In genomic region chr3:184717608-184717995, GRCh38 we compare ENCODE assay signal across 16 cellular contexts. TPM values are rescaled to one million over a fixed set of nuclear protein-coding genes. Genes with fewer than 3 reads are reported as not detected.
A peak's percentile ranks its signal among the peaks of the same experiment; 100 is the strongest.
DNase-seq lines count a peak whose midpoint lies in the region; ATAC-seq and TF ChIP-seq lines count a peak whose summit lies in the region.
"Had no signal": no experiment of that assay in that cellular context is flagged by ENCODE, and none has a peak within 500 bp of the region (broad histone marks: within the 10 kb centered on the region; RNA-seq: fewer than 3 reads in every experiment).

No MANE protein-coding gene starts in this region.

- H3K4me1 ChIP-seq in BLaER1 treated with 17β-estradiol and CSF1 and Interleukin-3, amounts not matched to agents 10 nM and 100 nM, result peaks cover 20 to 36% (median 28%) of the 10 kb centered on the region in 10 experiments
- peaks cover 15% of the 10 kb centered on the region for H3K4me1 ChIP-seq in Loucy (ENCODE audit: insufficient read depth, low read length, poor library complexity, severe bottlenecking)
- H3K4me1 ChIP-seq in ectodermal cell (ENCODE audit: control insufficient read depth, insufficient read depth, low read length), result peaks cover 34% of the 10 kb centered on the region
- H3K4me1 ChIP-seq in neuronal stem cell (ENCODE audit: control insufficient read depth in 2 of 2, insufficient read depth in 1 of 2, low read depth in 1 of 2, low read length in 2 of 2), result peaks cover 22 to 26% of the 10 kb centered on the region in 2 donors
- H3K4me1 ChIP-seq: body of pancreas had no signal

- no peak overlapping the region for H3K27ac Mint-ChIP-seq in activated naive CD8-positive, alpha-beta T cell treated with anti-CD3 and anti-CD28 coated beads for 36 hours
- H3K27ac Mint-ChIP-seq: T-cell had no signal

- DNase-seq in neuronal stem cell (ENCODE audit: low spot score), result no peak
- no peak for DNase-seq in left colon
- DNase-seq in activated naive CD8-positive, alpha-beta T cell treated with anti-CD3 and anti-CD28 coated beads for 36 hours, result no peak
- no peak for DNase-seq in GM19240 (ENCODE audit: insufficient read length, low spot score)
- DNase-seq: activated naive CD4-positive, alpha-beta T cell treated with Interleukin-2 at 50 U/mL for 16 hours; body of pancreas; effector memory CD4-positive, alpha-beta T cell; lower lobe of right lung; occipital lobe; stimulated activated naive CD4-positive, alpha-beta T cell treated with Interleukin-2 at 50 U/mL for 16 hours; T-cell had no signal

- no peaks in the 10 kb centered on the region for H3K36me3 Mint-ChIP-seq in activated naive CD8-positive, alpha-beta T cell treated with anti-CD3 and anti-CD28 coated beads for 36 hours
- H3K36me3 Mint-ChIP-seq: T-cell had no signal

- intact Hi-C loops in left colon (cut with DNase I, micrococcal nuclease), result no loop called here

- no peak overlapping the region for H2BK5ac ChIP-seq in neuronal stem cell (ENCODE audit: low read length)

- peaks cover 2% of the 10 kb centered on the region for H3K4me1 Mint-ChIP-seq in activated naive CD8-positive, alpha-beta T cell treated with anti-CD3 and anti-CD28 coated beads for 36 hours

- H3K27me3 Mint-ChIP-seq in activated naive CD8-positive, alpha-beta T cell treated with anti-CD3 and anti-CD28 coated beads for 36 hours, result peaks cover 4% of the 10 kb centered on the region
- H3K27me3 Mint-ChIP-seq: T-cell had no signal

- peak overlapping the region; percentile 0 for H2BK15ac ChIP-seq in neuronal stem cell (ENCODE audit: low read length)

- no peak overlapping the region for H2BK120ac ChIP-seq in neuronal stem cell (ENCODE audit: low read depth, low read length)

- peak overlapping the region; percentile 47 to 83 (median 66); a peak in 18 of 22 replicates for H3K4me2 ChIP-seq in BLaER1 treated with 17β-estradiol and CSF1 and Interleukin-3, amounts not matched to agents 10 nM and 100 nM
- H3K4me2 ChIP-seq in Loucy (ENCODE audit: low read depth, low read length, poor library complexity, severe bottlenecking) (peak overlapping the region; percentile 1), neuronal stem cell (ENCODE audit: insufficient read depth, low read length, poor library complexity, severe bottlenecking) (peak overlapping the region; percentile 47)

- 0 out of 22 replicates have a peak, but pooled peaks cover 0 to 6% (median 0%) of the 10 kb centered on the region in 11 experiments for H3K27me3 ChIP-seq in BLaER1 treated with 17β-estradiol and CSF1 and Interleukin-3, amounts not matched to agents 10 nM and 100 nM
- H3K27me3 ChIP-seq in Loucy (ENCODE audit: insufficient read depth, low read length, poor library complexity, severe bottlenecking) (no peaks in the 10 kb centered on the region), ectodermal cell (ENCODE audit: control insufficient read depth, insufficient read depth, low read length, poor library complexity, severe bottlenecking) (no peaks in the 10 kb centered on the region), neuronal stem cell (ENCODE audit: control insufficient read depth in 3 of 3, insufficient read depth in 3 of 3, low read depth in 1 of 3, low read length in 3 of 3) (no peaks in the 10 kb centered on the region)
- H3K27me3 ChIP-seq: body of pancreas had no signal

- peak overlapping the region; percentile 0 for H3K18ac ChIP-seq in neuronal stem cell (ENCODE audit: low read length)

- WGBS in ectodermal cell, 2 experiments, result 76 to 83% methylated on average over 3 to 4 of the region's 4 CpGs
- no CpG with 5 or more reads among the region's 4 CpGs for WGBS in neuronal stem cell (ENCODE audit: extremely low coverage in 2 of 2, insufficient read length in 2 of 2, insufficient replicate concordance in 1 of 2), 2 donors

- no peak overlapping the region for H4K8ac ChIP-seq in neuronal stem cell (ENCODE audit: low read depth, low read length)

- no peak overlapping the region for H3K23ac ChIP-seq in neuronal stem cell (ENCODE audit: low read depth, low read length, poor library complexity)

- H4K20me1 ChIP-seq in BLaER1 treated with 17β-estradiol and CSF1 and Interleukin-3, amounts not matched to agents 10 nM and 100 nM, result no peaks in the 10 kb centered on the region
- H4K20me1 ChIP-seq in Loucy (ENCODE audit: insufficient read depth, low read length, poor library complexity, severe bottlenecking), result no peaks in the 10 kb centered on the region

- H2BK12ac ChIP-seq in neuronal stem cell (ENCODE audit: low read length), result no peak overlapping the region

- no peaks in the 10 kb centered on the region for H3K79me2 ChIP-seq in Loucy (ENCODE audit: insufficient read depth, low read length)

- H2AK5ac ChIP-seq in neuronal stem cell (ENCODE audit: low read depth, low read length), result no peak overlapping the region

- no peak overlapping the region for H3K4me3 Mint-ChIP-seq in activated naive CD8-positive, alpha-beta T cell treated with anti-CD3 and anti-CD28 coated beads for 36 hours
- H3K4me3 Mint-ChIP-seq: T-cell had no signal

- no peaks in the 10 kb centered on the region for H3K36me3 ChIP-seq in BLaER1 treated with 17β-estradiol and CSF1 and Interleukin-3, amounts not matched to agents 10 nM and 100 nM
- no peaks in the 10 kb centered on the region for H3K36me3 ChIP-seq in Loucy (ENCODE audit: insufficient read depth, low read length)
- H3K36me3 ChIP-seq in ectodermal cell (ENCODE audit: control insufficient read depth, insufficient read depth, low read length), result no peaks in the 10 kb centered on the region
- H3K36me3 ChIP-seq in neuronal stem cell (replicated peaks in 1 of 2; ENCODE audit: control insufficient read depth in 2 of 2, insufficient read depth in 2 of 2, low read length in 2 of 2), result no peaks in the 10 kb centered on the region
- H3K36me3 ChIP-seq: lower lobe of right lung had no signal

- no peak overlapping the region for H3K9ac ChIP-seq in BLaER1 treated with 17β-estradiol and CSF1 and Interleukin-3, amounts not matched to agents 10 nM and 100 nM
- H3K9ac ChIP-seq in Loucy (ENCODE audit: low read depth, low read length, poor library complexity, severe bottlenecking), result no peak overlapping the region
- no peak overlapping the region for H3K9ac ChIP-seq in neuronal stem cell (ENCODE audit: low read depth, low read length, poor library complexity)

- no peaks in the 10 kb centered on the region for H3K79me1 ChIP-seq in neuronal stem cell (ENCODE audit: low read depth, low read length)

- TF ChIP-seq CTCF in Loucy (conservative IDR thresholded peaks at IDR 0.05; ENCODE audit: low read length), result no peak

- H3K9me3 Mint-ChIP-seq in activated naive CD8-positive, alpha-beta T cell treated with anti-CD3 and anti-CD28 coated beads for 36 hours, result no peaks in the 10 kb centered on the region
- H3K9me3 Mint-ChIP-seq: T-cell had no signal

- H3K9me3 ChIP-seq in BLaER1 treated with 17β-estradiol and CSF1 and Interleukin-3, amounts not matched to agents 10 nM and 100 nM (replicated peaks in 1 of 11), result no peaks in the 10 kb centered on the region
- H3K9me3 ChIP-seq in Loucy (ENCODE audit: insufficient read depth, low read depth, low read length), result no peaks in the 10 kb centered on the region
- no peaks in the 10 kb centered on the region for H3K9me3 ChIP-seq in ectodermal cell (ENCODE audit: control insufficient read depth, low read length)
- no peaks in the 10 kb centered on the region for H3K9me3 ChIP-seq in neuronal stem cell (replicated peaks in 1 of 2; ENCODE audit: control insufficient read depth in 2 of 2, insufficient read depth in 1 of 2, low read depth in 1 of 2, low read length in 2 of 2)
- H3K9me3 ChIP-seq: body of pancreas, lower lobe of right lung had no signal

- H2AFZ ChIP-seq in Loucy (ENCODE audit: low read length), result 0 out of 2 replicates have a peak overlapping the region, but pooled peaks have one; percentile 43
- peak overlapping the region; percentile 93 for H2AFZ ChIP-seq in neuronal stem cell (ENCODE audit: low read length)

- ATAC-seq in left colon, result no peak
- ATAC-seq in GM19463 (IDR thresholded peaks at IDR 0.05; ENCODE audit: unreplicated experiment), result no peak
- ATAC-seq: body of pancreas, T-cell had no signal

- no peak overlapping the region for H3K4me3 ChIP-seq in BLaER1 treated with 17β-estradiol and CSF1 and Interleukin-3, amounts not matched to agents 10 nM and 100 nM
- H3K4me3 ChIP-seq in Loucy (ENCODE audit: low read length, poor library complexity, severe bottlenecking) (no peak overlapping the region), ectodermal cell (ENCODE audit: insufficient read depth, low read depth, low read length) (no peak overlapping the region), neuronal stem cell (ENCODE audit: low read length in 2 of 2) (peak overlapping the region in 1 of 2 donors; percentile 34)
- H3K4me3 ChIP-seq: body of pancreas, lower lobe of right lung had no signal

- H3K14ac ChIP-seq in neuronal stem cell (ENCODE audit: low read length), result no peak overlapping the region

- H4K91ac ChIP-seq in neuronal stem cell (ENCODE audit: low read depth, low read length, poor library complexity), result no peak overlapping the region

- no peak overlapping the region for H3K27ac ChIP-seq in BLaER1 treated with 17β-estradiol and CSF1 and Interleukin-3, amounts not matched to agents 10 nM and 100 nM
- H3K27ac ChIP-seq in ectodermal cell (ENCODE audit: insufficient read depth, low read depth, low read length, poor library complexity, severe bottlenecking) (peak overlapping the region; percentile 81), neuronal stem cell (replicated peaks; ENCODE audit: low read length) (peak overlapping the region; percentile 99)
- H3K27ac ChIP-seq: body of pancreas, C4-2B had no signal

- no peak overlapping the region for H3K4ac ChIP-seq in neuronal stem cell (ENCODE audit: low read length)

- no peaks in the 10 kb centered on the region for H3K9me2 ChIP-seq in Loucy (replicated peaks; ENCODE audit: low read depth, low read length)

- H3F3A ChIP-seq in Loucy (ENCODE audit: low read depth), result peaks cover 18% of the 10 kb centered on the region; the same call in 1 of the 2 replicates

RNA-seq across cellular contexts. Expression of gene MAGEF1, which starts 5.7 kb away (rescaled TPM):
- polyA plus RNA-seq in ectodermal cell (2013, experiment 1 of 4), result 74.2 TPM
- polyA plus RNA-seq in ectodermal cell (2013, experiment 2 of 4), result 71.1 TPM
- 52.9 TPM for polyA plus RNA-seq in ectodermal cell (2013, experiment 3 of 4)
- 62.1 TPM for polyA plus RNA-seq in ectodermal cell (2013, experiment 4 of 4)
- polyA plus RNA-seq in neuronal stem cell (2013, experiment 1 of 2), result 67.9 TPM
- polyA plus RNA-seq in neuronal stem cell (2013, experiment 2 of 2), result 67.5 TPM
- total RNA-seq in left colon, result 10 to 100 TPM; 21.0 to 25.4 TPM
- total RNA-seq in activated naive CD8-positive, alpha-beta T cell treated with anti-CD3 and anti-CD28 coated beads for 36 hours, result 10 to 100 TPM; 22.5 to 26.9 TPM

Comparison
In these comparisons a context has a peak if more than half of its experiments do, and no peak if none do; other contexts are left out.
1. H3K27ac ChIP-seq: peak in ectodermal cell (single experiment) and neuronal stem cell (single experiment); none in BLaER1 treated with 17β-estradiol and CSF1 and Interleukin-3, amounts not matched to agents 10 nM and 100 nM (0 of 11).
2. H3K4me2 ChIP-seq: peak in every context shown above with its lines; median percentile 66 in BLaER1 treated with 17β-estradiol and CSF1 and Interleukin-3, amounts not matched to agents 10 nM and 100 nM; 47 in neuronal stem cell; 1 in Loucy.